Comparison of ENCODE assay signal across 8 cellular contexts in the genomic region with DNA sequence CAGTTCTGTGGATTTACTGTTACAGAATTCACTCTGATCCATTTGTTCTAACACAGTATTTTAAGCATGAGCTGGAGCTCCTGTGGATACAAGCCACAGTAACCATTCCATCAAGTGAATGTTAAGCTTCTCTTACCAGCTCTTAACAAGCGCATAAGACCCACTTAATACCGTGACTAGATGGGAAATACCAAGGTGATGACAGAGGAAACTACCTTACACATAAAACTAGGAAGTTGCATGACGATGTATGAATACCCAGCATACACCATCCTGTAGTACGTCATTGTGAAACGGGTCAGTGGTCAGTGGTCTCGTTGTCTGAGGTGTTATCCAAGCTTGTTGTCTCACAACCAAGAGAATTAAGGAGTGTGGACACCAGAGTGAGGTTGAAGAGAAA. TPM values are rescaled to one million over a fixed set of nuclear protein-coding genes. Genes with fewer than 3 reads are reported as not detected.
A peak's percentile ranks its signal among the peaks of the same experiment; 100 is the strongest.
DNase-seq lines count a peak whose midpoint lies in the region; ATAC-seq and TF ChIP-seq lines count a peak whose summit lies in the region.

No MANE protein-coding gene starts in this region.

- H3K9me3 ChIP-seq in uterus, result no peaks in the 10 kb centered on the region

- H3K4me3 Mint-ChIP-seq in activated naive CD4-positive, alpha-beta T cell treated with anti-CD3 and anti-CD28 coated beads, Interleukin-2, amount 10 ng/mL, durations not matched to agents 7 days and 5 days, result no peak overlapping the region
- H3K4me3 Mint-ChIP-seq in stimulated activated naive CD8-positive, alpha-beta T cell treated with anti-CD3 and anti-CD28 coated beads, Interleukin-15, Interleukin-2, amounts not matched to agents 100 ng/mL and 50 ng/mL, for 24 hours, result peak overlapping the region; percentile 91

- TF ChIP-seq CTCF in uterus (IDR thresholded peaks at IDR 0.05), result no peak

- no peak overlapping the region for H3K27ac ChIP-seq in uterus

- peaks cover 65% of the 10 kb centered on the region for H3K4me1 Mint-ChIP-seq in activated naive CD4-positive, alpha-beta T cell treated with anti-CD3 and anti-CD28 coated beads, Interleukin-2, amount 10 ng/mL, durations not matched to agents 7 days and 5 days
- peaks cover 58% of the 10 kb centered on the region for H3K4me1 Mint-ChIP-seq in stimulated activated naive CD8-positive, alpha-beta T cell treated with anti-CD3 and anti-CD28 coated beads, Interleukin-15, Interleukin-2, amounts not matched to agents 100 ng/mL and 50 ng/mL, for 24 hours (ENCODE audit: low read depth)

- peaks cover 0 to 4% of the 10 kb centered on the region in 2 donors for H3K4me1 ChIP-seq in uterus

- DNase-seq in activated T-cell treated with anti-CD3 and anti-CD28 coated beads for 48 hours (ENCODE audit: low read depth) (peak; percentile 12), activated T-cell treated with anti-CD3 and anti-CD28 coated beads for 4 hours (no peak), uterus (no peak), NCI-H146 treated with DMSO at 0.1 percent for 48 hours (lab: John Stamatoyannopoulos, UW; ENCODE audit: unreplicated experiment) (no peak)
- no peak for DNase-seq in activated naive CD4-positive, alpha-beta T cell treated with anti-CD3 and anti-CD28 coated beads, Interleukin-2, amount 10 ng/mL, durations not matched to agents 7 days and 5 days

- no peak for TF ChIP-seq POLR2A in uterus (IDR thresholded peaks at IDR 0.05)

- no peaks in the 10 kb centered on the region for H3K27me3 Mint-ChIP-seq in activated naive CD4-positive, alpha-beta T cell treated with anti-CD3 and anti-CD28 coated beads, Interleukin-2, amount 10 ng/mL, durations not matched to agents 7 days and 5 days
- no peaks in the 10 kb centered on the region for H3K27me3 Mint-ChIP-seq in stimulated activated naive CD8-positive, alpha-beta T cell treated with anti-CD3 and anti-CD28 coated beads, Interleukin-15, Interleukin-2, amounts not matched to agents 100 ng/mL and 50 ng/mL, for 24 hours

- H3K36me3 ChIP-seq in uterus, result no peaks in the 10 kb centered on the region

- CTCF ChIA-PET in activated naive CD4-positive, alpha-beta T cell treated with anti-CD3 and anti-CD28 coated beads, Interleukin-2, amount 10 ng/mL, durations not matched to agents 7 days and 5 days (lab: Charles Lee), result interaction anchor here (0.9 to 2.1 kb wide), 4 partner anchors 12 to 174 kb away, joined by 3 to 8 read pairs (median 4); no protein-coding TSS in a partner anchor

- H3K27me3 ChIP-seq in uterus, result no peaks in the 10 kb centered on the region

- H3K36me3 Mint-ChIP-seq in activated naive CD4-positive, alpha-beta T cell treated with anti-CD3 and anti-CD28 coated beads, Interleukin-2, amount 10 ng/mL, durations not matched to agents 7 days and 5 days, result peaks cover 4% of the 10 kb centered on the region
- no peaks in the 10 kb centered on the region for H3K36me3 Mint-ChIP-seq in stimulated activated naive CD8-positive, alpha-beta T cell treated with anti-CD3 and anti-CD28 coated beads, Interleukin-15, Interleukin-2, amounts not matched to agents 100 ng/mL and 50 ng/mL, for 24 hours (ENCODE audit: low read depth)

- no peaks in the 10 kb centered on the region for H3K9me3 Mint-ChIP-seq in activated naive CD4-positive, alpha-beta T cell treated with anti-CD3 and anti-CD28 coated beads, Interleukin-2, amount 10 ng/mL, durations not matched to agents 7 days and 5 days
- no peaks in the 10 kb centered on the region for H3K9me3 Mint-ChIP-seq in stimulated activated naive CD8-positive, alpha-beta T cell treated with anti-CD3 and anti-CD28 coated beads, Interleukin-15, Interleukin-2, amounts not matched to agents 100 ng/mL and 50 ng/mL, for 24 hours

- H3K27ac Mint-ChIP-seq in activated naive CD4-positive, alpha-beta T cell treated with anti-CD3 and anti-CD28 coated beads, Interleukin-2, amount 10 ng/mL, durations not matched to agents 7 days and 5 days, result peak overlapping the region; percentile 77
- H3K27ac Mint-ChIP-seq in stimulated activated naive CD8-positive, alpha-beta T cell treated with anti-CD3 and anti-CD28 coated beads, Interleukin-15, Interleukin-2, amounts not matched to agents 100 ng/mL and 50 ng/mL, for 24 hours, result peak overlapping the region; percentile 95

- H3K4me3 ChIP-seq in uterus, result no peak overlapping the region

- intact Hi-C loops in uterus (cut with DNase I; ENCODE audit: low total_unique reads), result no loop called here

- ATAC-seq in HG02981 (IDR thresholded peaks at IDR 0.05; ENCODE audit: unreplicated experiment) (peak; percentile 49), HG03135 (IDR thresholded peaks at IDR 0.05; ENCODE audit: unreplicated experiment) (no peak)

RNA-seq across cellular contexts. Expression of a gene that starts 2.0 kb away (rescaled TPM):
- total RNA-seq in uterus, result 10 to 100 TPM; 11.8 to 40.2 (median 20.2) TPM

RNA-seq across cellular contexts. Expression of a gene that starts 10.0 kb away (rescaled TPM):
- total RNA-seq in uterus, result 1 to 10 TPM in 2 of 4 donors, under 1 TPM in 2; 0.76 to 2.6 (median 1.6) TPM
